14 cellular contexts compared by ENCODE assay signal in the genomic region with DNA sequence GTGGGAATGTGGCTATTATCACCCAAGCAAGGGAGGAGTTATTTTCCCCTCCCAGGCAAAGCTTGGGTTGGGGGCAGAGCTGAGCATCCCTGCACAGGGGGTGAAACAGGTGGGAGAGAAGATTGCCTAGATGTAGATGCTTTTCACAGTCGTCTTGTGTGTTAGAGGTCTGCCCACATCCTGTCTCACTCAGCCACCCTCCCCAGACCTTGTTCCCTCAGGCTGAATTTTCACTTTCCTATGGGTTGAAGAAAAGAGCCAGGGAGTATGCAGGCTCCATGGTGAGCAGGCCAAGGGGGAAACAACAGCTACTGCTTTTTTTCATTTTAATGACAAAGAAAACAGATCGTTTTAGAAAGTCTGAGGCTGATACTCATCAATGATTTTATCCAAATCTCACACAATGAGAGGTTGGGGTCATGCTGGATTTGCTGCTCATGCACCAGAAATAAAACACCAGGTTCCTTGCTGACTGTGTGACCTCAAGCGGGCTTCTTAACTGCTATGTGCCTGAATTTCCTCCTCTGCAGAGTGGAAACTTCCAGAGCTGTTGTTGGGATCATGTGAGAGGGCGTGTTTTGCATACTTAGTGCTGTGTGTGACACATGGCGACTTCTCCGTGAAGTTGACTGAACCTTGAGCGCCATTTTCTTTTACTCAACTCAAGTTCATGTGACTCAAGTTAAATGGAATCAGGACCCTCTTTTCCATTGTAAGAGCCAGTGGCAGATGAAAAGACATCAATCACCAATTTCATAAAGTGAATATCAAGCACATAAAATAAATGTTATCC.
A peak's percentile ranks its signal among the peaks of the same experiment; 100 is the strongest.
DNase-seq lines count a peak whose midpoint lies in the region; ATAC-seq and TF ChIP-seq lines count a peak whose summit lies in the region.
"Had no signal": no experiment of that assay in that cellular context is flagged by ENCODE, and none has a peak within 500 bp of the region (broad histone marks: within the 10 kb centered on the region; RNA-seq: fewer than 3 reads in every experiment).

No MANE protein-coding gene starts in this region.

- H3K27me3 Mint-ChIP-seq in endodermal cell (ENCODE audit: insufficient read depth) = no peaks in the 10 kb centered on the region

- H3K9ac ChIP-seq in endodermal cell (ENCODE audit: extremely low read depth, low read length, poor library complexity, severe bottlenecking) = no peak overlapping the region

- DNase-seq in stimulated activated CD4-positive, alpha-beta T cell treated with anti-CD3 and anti-CD28 coated beads, Interleukin-15, amount 100 ng/mL, for 24 hours = peak; percentile 25
- no peak for DNase-seq in stimulated activated CD4-positive, alpha-beta T cell treated with anti-CD3 and anti-CD28 coated beads, Interleukin-4, amount 100 ng/mL, for 4 hours
- DNase-seq in NCI-H146 (lab: John Stamatoyannopoulos, UW) = peak; percentile 30
- DNase-seq in endodermal cell = peak; percentile 58
- DNase-seq in DMS53 (lab: John Stamatoyannopoulos, UW) = no peak
- DNase-seq in effector CD4-positive, alpha-beta T cell = no peak
- no peak for DNase-seq in NCI-H2227 (lab: John Stamatoyannopoulos, UW; ENCODE audit: unreplicated experiment)
- DNase-seq: AML-193, dermis blood vessel endothelial cell, GDM1, left cardiac atrium, NCI-H1436 had no signal

- peaks cover 9% of the 10 kb centered on the region for H3K4me1 ChIP-seq in endodermal cell (ENCODE audit: control insufficient read depth, insufficient read depth, low read length)

- H3K9me3 Mint-ChIP-seq in endodermal cell = no peaks in the 10 kb centered on the region

- H3K4me1 Mint-ChIP-seq in endodermal cell = peaks cover 30% of the 10 kb centered on the region

- H3K36me3 Mint-ChIP-seq in endodermal cell (ENCODE audit: low read depth) = peaks cover 6% of the 10 kb centered on the region

- 61 to 100% methylated on average over 1 to 7 of the region's 7 CpGs for WGBS in endodermal cell (ENCODE audit: insufficient coverage in 1 of 2, insufficient read length in 1 of 2), 2 experiments

- no peaks in the 10 kb centered on the region for H3K9me3 ChIP-seq in endodermal cell (ENCODE audit: control insufficient read depth, low read length)
- H3K9me3 ChIP-seq: neutrophil had no signal

- no peak for TF ChIP-seq CTCF in endodermal cell (conservative IDR thresholded peaks at IDR 0.05)

- H3K4me3 Mint-ChIP-seq in endodermal cell = no peak overlapping the region

- no peaks in the 10 kb centered on the region for H3K27me3 ChIP-seq in endodermal cell (ENCODE audit: control insufficient read depth, insufficient read depth, low read length, poor library complexity, severe bottlenecking)

- peak overlapping the region; percentile 17 for H3K27ac Mint-ChIP-seq in endodermal cell

- H3K4me3 ChIP-seq in endodermal cell (ENCODE audit: low read length) = peak overlapping the region; percentile 4

- H3K36me3 ChIP-seq in endodermal cell (ENCODE audit: control insufficient read depth, insufficient read depth, low read length) = peaks cover 8% of the 10 kb centered on the region
- H3K36me3 ChIP-seq: neutrophil had no signal

- H3K27ac ChIP-seq in endodermal cell (ENCODE audit: low read depth, low read length) = no peak overlapping the region
- H3K27ac ChIP-seq: neutrophil had no signal

- ATAC-seq in GM19351 (IDR thresholded peaks at IDR 0.05; ENCODE audit: unreplicated experiment) = no peak
- ATAC-seq: left cardiac atrium had no signal

Comparison
In these comparisons a context has a peak if more than half of its experiments do, and no peak if none do; other contexts are left out.
1. DNase-seq: peak in stimulated activated CD4-positive, alpha-beta T cell treated with anti-CD3 and anti-CD28 coated beads, Interleukin-15, amount 100 ng/mL, for 24 hours (single experiment), NCI-H146 (single experiment) and endodermal cell (single experiment); none in stimulated activated CD4-positive, alpha-beta T cell treated with anti-CD3 and anti-CD28 coated beads, Interleukin-4, amount 100 ng/mL, for 4 hours (0 of 2), DMS53 (single experiment), effector CD4-positive, alpha-beta T cell (single experiment) and NCI-H2227 (single experiment).